In the genomic region with DNA sequence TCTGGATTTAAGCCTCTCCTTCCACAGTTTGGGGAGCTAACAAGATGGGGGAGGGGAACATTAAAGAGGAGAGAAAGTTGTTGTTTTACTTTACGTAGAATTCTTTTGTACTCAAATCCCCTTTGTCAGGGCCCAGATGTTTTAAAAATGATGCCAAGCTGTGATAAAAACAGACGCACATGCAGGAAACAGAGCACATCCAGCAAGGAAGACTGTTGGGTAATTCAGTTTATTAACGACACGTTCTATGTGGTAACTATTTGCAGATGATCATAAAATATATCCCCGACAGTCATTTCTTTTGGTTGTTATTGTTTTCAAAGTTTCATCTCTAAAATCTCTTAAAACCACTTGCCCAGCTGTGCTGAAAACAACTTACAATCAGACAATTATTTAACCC, we compare ENCODE assay signal across 20 cellular contexts.
DNase-seq lines count a peak whose midpoint lies in the region; ATAC-seq and TF ChIP-seq lines count a peak whose summit lies in the region.
"Had no signal": no experiment of that assay in that cellular context is flagged by ENCODE, and none has a peak within 500 bp of the region (broad histone marks: within the 10 kb centered on the region; RNA-seq: fewer than 3 reads in every experiment).

No MANE protein-coding gene starts in this region.

- H3K9me3 Mint-ChIP-seq in activated naive CD4-positive, alpha-beta T cell treated with anti-CD3 and anti-CD28 coated beads, Interleukin-2, amount 10 ng/mL, durations not matched to agents 7 days and 5 days, result peaks cover 23% of the 10 kb centered on the region

- H3K4me2 ChIP-seq in DND-41 (ENCODE audit: insufficient read depth, low read length), result no peak overlapping the region

- H3K79me2 ChIP-seq in DND-41 (ENCODE audit: insufficient read depth, low read length), result no peaks in the 10 kb centered on the region

- H3K9me3 ChIP-seq in DND-41 (ENCODE audit: insufficient read depth, low read length, severe bottlenecking), result peaks cover 17% of the 10 kb centered on the region
- H3K9me3 ChIP-seq in vagina, result peaks cover 10% of the 10 kb centered on the region
- H3K9me3 ChIP-seq: BE2C had no signal

- H4K20me1 ChIP-seq in DND-41 (ENCODE audit: insufficient read depth, low read length), result no peaks in the 10 kb centered on the region

- ATAC-seq in DND-41 (ENCODE audit: insufficient read depth, low read depth) (peak; percentile 53), HG03139 (IDR thresholded peaks at IDR 0.05; ENCODE audit: unreplicated experiment) (no peak)
- ATAC-seq: GM12878, HCT116 had no signal

- TF ChIP-seq CTCF in DND-41 (IDR thresholded peaks at IDR 0.05; ENCODE audit: borderline replicate concordance, extremely low read depth, low read length, poor library complexity, severe bottlenecking) (no peak), fibroblast of mammary gland (conservative IDR thresholded peaks at IDR 0.05; ENCODE audit: control insufficient read depth, insufficient read depth, low read depth, low read length) (no peak), vagina (IDR thresholded peaks at IDR 0.05) (no peak)

- H3K27ac ChIP-seq in DND-41 (ENCODE audit: low read length), result no peak overlapping the region
- H3K27ac ChIP-seq in vagina, result peak overlapping the region; percentile 44
- H3K27ac ChIP-seq: SJCRH30 had no signal

- no peak overlapping the region for H2AFZ ChIP-seq in DND-41 (ENCODE audit: low read depth, low read length)

- intact Hi-C loops in vagina (cut with DNase I), result no loop called here

- CTCF ChIA-PET in activated naive CD4-positive, alpha-beta T cell treated with anti-CD3 and anti-CD28 coated beads, Interleukin-2, amount 10 ng/mL, durations not matched to agents 7 days and 5 days (lab: Charles Lee), result no interaction called here

- H3K4me3 Mint-ChIP-seq in activated naive CD4-positive, alpha-beta T cell treated with anti-CD3 and anti-CD28 coated beads, Interleukin-2, amount 10 ng/mL, durations not matched to agents 7 days and 5 days, result no peak overlapping the region
- H3K4me3 Mint-ChIP-seq: T-helper 1 cell treated with Interleukin-12 subunit alpha and Interleukin-12 subunit beta and Interleukin-4 antibody, amounts not matched to agents 30 μg/mL and 1 μg/mL, for 36 hours had no signal

- H3K36me3 Mint-ChIP-seq in activated naive CD4-positive, alpha-beta T cell treated with anti-CD3 and anti-CD28 coated beads, Interleukin-2, amount 10 ng/mL, durations not matched to agents 7 days and 5 days, result peaks cover 9% of the 10 kb centered on the region

- H3K4me1 Mint-ChIP-seq in activated naive CD4-positive, alpha-beta T cell treated with anti-CD3 and anti-CD28 coated beads, Interleukin-2, amount 10 ng/mL, durations not matched to agents 7 days and 5 days, result peaks cover 54% of the 10 kb centered on the region

- no peak for TF ChIP-seq POLR2A in vagina (IDR thresholded peaks at IDR 0.05)

- DNase-seq in DND-41, result peak; percentile 17
- peak; percentile 50 for DNase-seq in Jurkat, Clone E6-1 (ENCODE audit: low read depth, low spot score)
- peak; percentile 69 for DNase-seq in fibroblast of mammary gland (ENCODE audit: low read depth)
- no peak for DNase-seq in vagina (ENCODE audit: extremely low spot score in 2 of 2)
- DNase-seq in activated naive CD4-positive, alpha-beta T cell treated with anti-CD3 and anti-CD28 coated beads, Interleukin-2, amount 10 ng/mL, durations not matched to agents 7 days and 5 days, result no peak
- DNase-seq in activated T-cell treated with anti-CD3 and anti-CD28 coated beads for 4 hours, result no peak
- DNase-seq: BE2C, GOT3, IMR-90, MG63, NCI-H1048, NCI-H1436, NCI-H1930, NCI-H526, PC-9, SJCRH30 had no signal

- H3K9ac ChIP-seq in DND-41 (ENCODE audit: low read depth, low read length), result no peak overlapping the region

- H3K36me3 ChIP-seq in DND-41 (ENCODE audit: insufficient read depth, low read length), result no peaks in the 10 kb centered on the region
- no peaks in the 10 kb centered on the region for H3K36me3 ChIP-seq in vagina
- H3K36me3 ChIP-seq: BE2C, MG63, SJCRH30 had no signal

- no peak overlapping the region for H3K4me3 ChIP-seq in DND-41 (ENCODE audit: low read depth in 1 of 2, low read length in 2 of 2)
- no peak overlapping the region for H3K4me3 ChIP-seq in Jurkat, Clone E6-1 (ENCODE audit: low read length)
- H3K4me3 ChIP-seq in fibroblast of mammary gland (ENCODE audit: control insufficient read depth, low read depth, low read length), result no peak overlapping the region
- H3K4me3 ChIP-seq in vagina, result no peak overlapping the region
- H3K4me3 ChIP-seq: GM12878, MG63, PC-9, SJCRH30 had no signal

- H3K27me3 Mint-ChIP-seq in activated naive CD4-positive, alpha-beta T cell treated with anti-CD3 and anti-CD28 coated beads, Interleukin-2, amount 10 ng/mL, durations not matched to agents 7 days and 5 days, result peaks cover 2% of the 10 kb centered on the region

- no peak overlapping the region for H3K27ac Mint-ChIP-seq in activated naive CD4-positive, alpha-beta T cell treated with anti-CD3 and anti-CD28 coated beads, Interleukin-2, amount 10 ng/mL, durations not matched to agents 7 days and 5 days
- H3K27ac Mint-ChIP-seq: T-helper 1 cell treated with Interleukin-12 subunit alpha and Interleukin-12 subunit beta and Interleukin-4 antibody, amounts not matched to agents 30 μg/mL and 1 μg/mL, for 36 hours had no signal

- H3K4me1 ChIP-seq in DND-41 (ENCODE audit: insufficient read depth, low read length), result peaks cover 26% of the 10 kb centered on the region
- H3K4me1 ChIP-seq in vagina, result peaks cover 12% of the 10 kb centered on the region
- H3K4me1 ChIP-seq: BE2C, SJCRH30 had no signal

- H3K27me3 ChIP-seq in DND-41 (ENCODE audit: insufficient read depth, low read length, poor library complexity) (no peaks in the 10 kb centered on the region), vagina (no peaks in the 10 kb centered on the region)
- H3K27me3 ChIP-seq: MG63, SJCRH30 had no signal

Comparison
In these comparisons a context has a peak if more than half of its experiments do, and no peak if none do; other contexts are left out.
1. DNase-seq: peak in DND-41 (single experiment), Jurkat, Clone E6-1 (single experiment) and fibroblast of mammary gland (single experiment); none in vagina (0 of 2), activated naive CD4-positive, alpha-beta T cell treated with anti-CD3 and anti-CD28 coated beads, Interleukin-2, amount 10 ng/mL, durations not matched to agents 7 days and 5 days (single experiment) and activated T-cell treated with anti-CD3 and anti-CD28 coated beads for 4 hours (single experiment).